In genomic region chr3:4464579-4464978, GRCh38 we compare ENCODE assay signal across 16 cellular contexts. TPM values are rescaled to one million over a fixed set of nuclear protein-coding genes. Genes with fewer than 3 reads are reported as not detected.
DNase-seq lines count a peak whose midpoint lies in the region; ATAC-seq and TF ChIP-seq lines count a peak whose summit lies in the region.
"Had no signal": no experiment of that assay in that cellular context is flagged by ENCODE, and none has a peak within 500 bp of the region (broad histone marks: within the 10 kb centered on the region; RNA-seq: fewer than 3 reads in every experiment).

No MANE protein-coding gene starts in this region.

- DNase-seq in natural killer cell (no peak), Panc1 (ENCODE audit: low read depth, low spot score) (no peak), NCI-H1105 (lab: John Stamatoyannopoulos, UW) (no peak), NCI-H2029 treated with DMSO at 0.1 percent for 48 hours (lab: John Stamatoyannopoulos, UW) (no peak), NCI-H345 (lab: John Stamatoyannopoulos, UW) (no peak)
- DNase-seq in natural killer cell treated with Interleukin-12 subunit alpha and Interleukin-12 subunit beta and Interleukin-15 and Interleukin-18, amount 100 ng/mL, for 72 hours (ENCODE audit: low spot score): no peak
- DNase-seq: DMS79 treated with DMSO at 0.1 percent for 48 hours, MV-4-11, NCI-H1436 treated with DMSO at 0.1 percent for 48 hours, NCI-H2081, NCI-H510A treated with DMSO at 0.1 percent for 48 hours, NCI-H82 had no signal

- intact Hi-C loops in natural killer cell (cut with micrococcal nuclease): no loop called here
- intact Hi-C loops in Panc1 (cut with micrococcal nuclease; ENCODE audit: unreplicated experiment): no loop called here

- no peak overlapping the region for H3K27ac ChIP-seq in Panc1 (ENCODE audit: low read length)
- H3K27ac ChIP-seq: HL-60 had no signal

- H3K4me1 ChIP-seq in Panc1 (ENCODE audit: control insufficient read depth, insufficient read depth, low read length): no peaks in the 10 kb centered on the region

- H3K4me1 Mint-ChIP-seq in natural killer cell (peaks cover 14 to 22% of the 10 kb centered on the region in 2 donors), nephron (peaks cover 11% of the 10 kb centered on the region)
- H3K4me1 Mint-ChIP-seq in natural killer cell treated with Interleukin-12 subunit alpha and Interleukin-12 subunit beta and Interleukin-15 and Interleukin-18, amount 100 ng/mL, for 72 hours (ENCODE audit: low read depth in 2 of 2): peaks cover 13 to 27% of the 10 kb centered on the region in 2 donors

- H3K36me3 Mint-ChIP-seq in natural killer cell (no peaks in the 10 kb centered on the region), nephron (ENCODE audit: low read depth) (no peaks in the 10 kb centered on the region)
- no peaks in the 10 kb centered on the region for H3K36me3 Mint-ChIP-seq in natural killer cell treated with Interleukin-12 subunit alpha and Interleukin-12 subunit beta and Interleukin-15 and Interleukin-18, amount 100 ng/mL, for 72 hours

- H3K4me3 Mint-ChIP-seq in natural killer cell (peak overlapping the region; percentile 72), nephron (peak overlapping the region; percentile 85 to 93 (median 86))
- H3K4me3 Mint-ChIP-seq in natural killer cell treated with Interleukin-12 subunit alpha and Interleukin-12 subunit beta and Interleukin-15 and Interleukin-18, amount 100 ng/mL, for 72 hours: no peak overlapping the region
- H3K4me3 Mint-ChIP-seq: CD14-positive monocyte had no signal

- POLR2A ChIA-PET in Panc1 (lab: Charles Lee): no interaction called here

- no peaks in the 10 kb centered on the region for H3K9me3 Mint-ChIP-seq in natural killer cell
- no peaks in the 10 kb centered on the region for H3K9me3 Mint-ChIP-seq in natural killer cell treated with Interleukin-12 subunit alpha and Interleukin-12 subunit beta and Interleukin-15 and Interleukin-18, amount 100 ng/mL, for 72 hours
- H3K9me3 Mint-ChIP-seq in nephron: no peaks in the 10 kb centered on the region
- H3K9me3 Mint-ChIP-seq: CD14-positive monocyte, GM23338 had no signal

- CTCF ChIA-PET in Panc1 (lab: Charles Lee): no interaction called here

- no peak for TF ChIP-seq CTCF in natural killer cell (IDR thresholded peaks at IDR 0.05)
- no peak for TF ChIP-seq CTCF in Panc1 (IDR thresholded peaks at IDR 0.05)
- TF ChIP-seq CTCF in nephron (IDR thresholded peaks at IDR 0.05; ENCODE audit: unreplicated experiment in 3 of 3): no peak

- H3K27ac Mint-ChIP-seq in natural killer cell (peak overlapping the region; percentile 38 to 89), nephron (no peak overlapping the region)
- peak overlapping the region in 1 of 2 donors; percentile 74 for H3K27ac Mint-ChIP-seq in natural killer cell treated with Interleukin-12 subunit alpha and Interleukin-12 subunit beta and Interleukin-15 and Interleukin-18, amount 100 ng/mL, for 72 hours
- H3K27ac Mint-ChIP-seq: GM23338 had no signal

- H3K4me3 ChIP-seq in Panc1 (ENCODE audit: low read depth in 2 of 2, low read length in 2 of 2): no peak overlapping the region
- H3K4me3 ChIP-seq: GM23338 had no signal

- TSS peak; percentile 38 for BruUV-seq in Panc1 (replicated peaks; lab: Mats Ljungman, UMichigan)

- no peaks in the 10 kb centered on the region for H3K9me3 ChIP-seq in Panc1 (ENCODE audit: control insufficient read depth, insufficient read depth, low read depth, low read length)

- in situ Hi-C loops in Panc1 (cut with HindIII; ENCODE audit: low pct_unique_long_range_greater_than_20kb, low sequenced_read_pairs): no loop called here

- no peaks in the 10 kb centered on the region; the same call in 1 of the 2 replicates for H3K36me3 ChIP-seq in Panc1 (ENCODE audit: control insufficient read depth, insufficient read depth, low read length)

- no peak for ATAC-seq in natural killer cell
- no peak for ATAC-seq in natural killer cell treated with Interleukin-12 subunit alpha and Interleukin-12 subunit beta and Interleukin-15 and Interleukin-18, amount 100 ng/mL, for 72 hours
- ATAC-seq in Panc1: no peak
- ATAC-seq: GM23338 had no signal

- no peaks in the 10 kb centered on the region for H3K27me3 ChIP-seq in Panc1 (ENCODE audit: control insufficient read depth, insufficient read depth, low read length)

- H3K27me3 Mint-ChIP-seq in natural killer cell (ENCODE audit: low read depth in 2 of 2) (no peaks in the 10 kb centered on the region), nephron (ENCODE audit: low read depth) (no peaks in the 10 kb centered on the region)
- no peaks in the 10 kb centered on the region for H3K27me3 Mint-ChIP-seq in natural killer cell treated with Interleukin-12 subunit alpha and Interleukin-12 subunit beta and Interleukin-15 and Interleukin-18, amount 100 ng/mL, for 72 hours

RNA-seq across cellular contexts. Expression of gene SUMF1, which starts 2.5 kb away (rescaled TPM):
- total RNA-seq in natural killer cell (10 to 100 TPM; 16.3 to 19.8 (median 19.3) TPM), Panc1 (2021; ENCODE audit: unreplicated experiment) (15.5 TPM)
- 10 to 100 TPM; 13.6 to 13.7 TPM for total RNA-seq in natural killer cell treated with Interleukin-12 subunit alpha and Interleukin-12 subunit beta and Interleukin-15 and Interleukin-18, amount 100 ng/mL, for 72 hours
- polyA plus RNA-seq in Panc1 (2012; ENCODE audit: insufficient read length): 12.7 TPM

RNA-seq across cellular contexts. Expression of gene ITPR1, which starts 28.6 kb away (rescaled TPM):
- total RNA-seq in natural killer cell: 100 to 1,000 TPM in 1 of 3 donors, 10 to 100 TPM in 2; 86.7 to 123 (median 94.8) TPM
- 100 to 1,000 TPM; 119 to 177 TPM for total RNA-seq in natural killer cell treated with Interleukin-12 subunit alpha and Interleukin-12 subunit beta and Interleukin-15 and Interleukin-18, amount 100 ng/mL, for 72 hours
- 8.7 TPM for total RNA-seq in Panc1 (2021; ENCODE audit: unreplicated experiment)
- 6.5 TPM for polyA plus RNA-seq in Panc1 (2012; ENCODE audit: insufficient read length)

Comparison
In these comparisons a context has a peak if more than half of its experiments do, and no peak if none do; other contexts are left out.
1. H3K27ac Mint-ChIP-seq: peak in natural killer cell (2 of 2); none in nephron (0 of 3).